Comparison of ENCODE assay signal across 8 cellular contexts in the genomic region with DNA sequence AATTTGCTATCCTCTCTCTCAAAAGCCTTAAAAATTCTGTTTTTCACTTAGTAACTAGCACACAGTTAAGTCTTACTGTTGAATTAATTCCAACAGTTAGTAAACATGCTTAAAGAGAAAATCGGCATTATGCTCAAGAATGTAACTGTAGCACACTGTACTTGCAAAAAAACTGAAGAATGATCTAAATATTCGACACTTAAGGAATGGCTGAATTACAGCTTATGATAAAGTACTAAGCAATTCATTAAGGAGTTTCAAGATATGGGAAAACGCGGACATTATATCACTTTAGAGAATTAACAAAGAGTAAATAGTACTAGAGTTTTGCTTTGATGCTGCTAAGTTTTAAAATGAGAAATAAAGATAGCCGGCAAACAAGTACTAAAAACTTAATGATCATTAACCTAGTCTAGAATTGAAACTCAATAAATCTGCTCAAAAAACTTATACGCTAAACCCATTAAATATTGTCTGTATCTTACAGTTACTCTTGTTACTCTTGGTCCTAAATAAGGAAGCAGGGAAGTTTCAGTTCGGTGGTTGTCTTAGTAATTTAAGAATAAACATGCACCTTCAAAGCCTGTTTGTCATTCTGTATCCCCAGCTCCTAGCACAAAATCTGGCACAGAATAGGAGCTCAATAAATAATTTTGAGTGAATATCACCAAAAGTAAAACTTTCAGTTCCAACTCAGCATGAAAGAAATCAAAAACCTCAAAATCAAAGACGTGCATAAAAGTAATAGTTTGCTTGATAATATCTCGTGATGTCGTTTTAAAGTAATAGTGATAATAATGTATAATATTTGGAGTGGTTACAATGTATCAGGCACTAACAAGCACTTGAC. TPM values are rescaled to one million over a fixed set of nuclear protein-coding genes. Genes with fewer than 3 reads are reported as not detected.
DNase-seq lines count a peak whose midpoint lies in the region; ATAC-seq and TF ChIP-seq lines count a peak whose summit lies in the region.

No MANE protein-coding gene starts in this region.

- H3K9ac ChIP-seq in SU-DHL-6 (ENCODE audit: low read length) (peak overlapping the region; percentile 75), fibroblast of lung (ENCODE audit: insufficient read depth, low read length) (peak overlapping the region; percentile 80), rectal smooth muscle tissue (ENCODE audit: low read length) (no peak overlapping the region)

- H3K4me1 Mint-ChIP-seq in activated T-cell treated with anti-CD3 and anti-CD28 coated beads, Interleukin-2, amount 50 U/mL, for 72 hours (ENCODE audit: low read depth) = peaks cover 45% of the 10 kb centered on the region

- no peak for TF ChIP-seq CTCF in SU-DHL-6 (IDR thresholded peaks at IDR 0.05; ENCODE audit: insufficient read depth, low read length, poor library complexity, severe bottlenecking)
- no peak for TF ChIP-seq CTCF in fibroblast of lung (conservative IDR thresholded peaks at IDR 0.05 in 1 of 2, IDR thresholded peaks at IDR 0.05 in 1 of 2; ENCODE audit: low read depth in 1 of 2, low read length in 2 of 2)

- H3K27me3 ChIP-seq in SU-DHL-6 (ENCODE audit: low read length) (no peaks in the 10 kb centered on the region), fibroblast of lung (ENCODE audit: control insufficient read depth, insufficient read depth, low read length) (no peaks in the 10 kb centered on the region), rectal smooth muscle tissue (ENCODE audit: control insufficient read depth, insufficient read depth, low read length) (no peaks in the 10 kb centered on the region)

- H3K79me2 ChIP-seq in SU-DHL-6 (ENCODE audit: insufficient read depth, low read length) (no peaks in the 10 kb centered on the region), fibroblast of lung (ENCODE audit: control insufficient read depth, insufficient read depth, low read length) (peaks cover 14% of the 10 kb centered on the region)

- no peak for ATAC-seq in activated T-cell treated with anti-CD3 and anti-CD28 coated beads, Interleukin-2, amount 50 U/mL, for 72 hours (replicated peaks in 1 of 2)

- H3K27ac ChIP-seq in SU-DHL-6 (ENCODE audit: low read depth, low read length) (no peak overlapping the region), fibroblast of lung (ENCODE audit: insufficient read depth, low read length) (peak overlapping the region; percentile 83), rectal smooth muscle tissue (ENCODE audit: low read depth, low read length) (peak overlapping the region; percentile 38)

- H4K20me1 ChIP-seq in SU-DHL-6 (ENCODE audit: low read depth, low read length) = no peaks in the 10 kb centered on the region
- H4K20me1 ChIP-seq in fibroblast of lung (ENCODE audit: control insufficient read depth, extremely low read depth, insufficient read depth, low read length) = no peaks in the 10 kb centered on the region

- no peak for DNase-seq in activated T-cell treated with anti-CD3 and anti-CD28 coated beads, Interleukin-2, amount 50 U/mL, for 72 hours
- DNase-seq in activated T-cell treated with anti-CD3 and anti-CD28 coated beads, Interleukin-2, amount 50 U/mL, for 1 hour = no peak
- DNase-seq in fibroblast of lung (ENCODE audit: low read depth in 2 of 2) = no peak
- no peak for DNase-seq in NCI-H2171 treated with DMSO at 0.1 percent for 48 hours (lab: John Stamatoyannopoulos, UW)
- no peak for DNase-seq in mucosa of gallbladder (ENCODE audit: low spot score)
- no peak for DNase-seq in NCI-H748 treated with DMSO at 0.1 percent for 48 hours (lab: John Stamatoyannopoulos, UW)

- H2AFZ ChIP-seq in SU-DHL-6 (ENCODE audit: low read depth, low read length, severe bottlenecking) (peak overlapping the region; percentile 99), fibroblast of lung (ENCODE audit: low read length) (no peak overlapping the region)

- H3K9me2 ChIP-seq in SU-DHL-6 (replicated peaks; ENCODE audit: insufficient read depth, low read length) = no peaks in the 10 kb centered on the region

- H3K4me1 ChIP-seq in fibroblast of lung (ENCODE audit: control insufficient read depth, extremely low read depth, insufficient read depth, low read length) = no peaks in the 10 kb centered on the region
- no peaks in the 10 kb centered on the region for H3K4me1 ChIP-seq in rectal smooth muscle tissue (ENCODE audit: control insufficient read depth, insufficient read depth, low read length)

- H3K4me2 ChIP-seq in SU-DHL-6 (ENCODE audit: low read depth, low read length, poor library complexity, severe bottlenecking) (peak overlapping the region; percentile 90), fibroblast of lung (ENCODE audit: extremely low read depth, insufficient read depth, low read length) (peak overlapping the region; percentile 78)

- peak overlapping the region; percentile 91 to 97 for H3K4me3 Mint-ChIP-seq in activated T-cell treated with anti-CD3 and anti-CD28 coated beads, Interleukin-2, amount 50 U/mL, for 72 hours

- H3K36me3 ChIP-seq in SU-DHL-6 (ENCODE audit: low read length) = no peaks in the 10 kb centered on the region
- H3K36me3 ChIP-seq in fibroblast of lung (ENCODE audit: control insufficient read depth, insufficient read depth, low read length) = no peaks in the 10 kb centered on the region
- no peaks in the 10 kb centered on the region for H3K36me3 ChIP-seq in rectal smooth muscle tissue (ENCODE audit: control insufficient read depth, insufficient read depth, low read length)

- H3K4me3 ChIP-seq in SU-DHL-6 (ENCODE audit: insufficient read depth, low read length, poor library complexity, severe bottlenecking) (peak overlapping the region; percentile 79), fibroblast of lung (replicated peaks in 1 of 4; ENCODE audit: control extremely low read depth in 1 of 4, insufficient read depth in 1 of 4, low read depth in 3 of 4, low read length in 4 of 4) (peak overlapping the region; percentile 12 to 76 (median 55)), rectal smooth muscle tissue (ENCODE audit: low read length) (peak overlapping the region; percentile 96)

- no peaks in the 10 kb centered on the region for H3F3A ChIP-seq in SU-DHL-6 (ENCODE audit: insufficient read depth)

- no peaks in the 10 kb centered on the region for H3K9me3 ChIP-seq in SU-DHL-6 (ENCODE audit: insufficient read depth, low read length)
- no peaks in the 10 kb centered on the region for H3K9me3 ChIP-seq in fibroblast of lung (ENCODE audit: control insufficient read depth, insufficient read depth, low read depth, low read length)

- peak overlapping the region; percentile 96 for H3K27ac Mint-ChIP-seq in activated T-cell treated with anti-CD3 and anti-CD28 coated beads, Interleukin-2, amount 50 U/mL, for 72 hours

- peaks cover 0 to 3% of the 10 kb centered on the region in 2 donors for H3K9me3 Mint-ChIP-seq in activated T-cell treated with anti-CD3 and anti-CD28 coated beads, Interleukin-2, amount 50 U/mL, for 72 hours

- H3K36me3 Mint-ChIP-seq in activated T-cell treated with anti-CD3 and anti-CD28 coated beads, Interleukin-2, amount 50 U/mL, for 72 hours (ENCODE audit: insufficient read depth in 2 of 2) = no peaks in the 10 kb centered on the region

- H3K27me3 Mint-ChIP-seq in activated T-cell treated with anti-CD3 and anti-CD28 coated beads, Interleukin-2, amount 50 U/mL, for 72 hours (ENCODE audit: low read depth) = no peaks in the 10 kb centered on the region

RNA-seq across cellular contexts. Expression of a gene that starts 1.2 kb away (rescaled TPM):
- 1 to 10 TPM; 5.5 to 8.7 TPM for total RNA-seq in activated T-cell treated with anti-CD3 and anti-CD28 coated beads, Interleukin-2, amount 50 U/mL, for 72 hours
- total RNA-seq in fibroblast of lung (4.4 and 5.8 TPM in 2 replicates), mucosa of gallbladder (6.0 TPM)
- 6.0 and 7.0 TPM in 2 replicates for polyA plus RNA-seq in fibroblast of lung
- 4.3 and 4.5 TPM in 2 replicates for polyA plus RNA-seq in fibroblast of lung (2012)
- 0.79 and 2.6 TPM in 2 replicates for polyA minus RNA-seq in fibroblast of lung (ENCODE audit: low replicate concordance)

RNA-seq across cellular contexts. Expression of a gene that starts 27.8 kb away (rescaled TPM):
- 100 to 1,000 TPM; 211 to 545 TPM for total RNA-seq in activated T-cell treated with anti-CD3 and anti-CD28 coated beads, Interleukin-2, amount 50 U/mL, for 72 hours
- total RNA-seq in fibroblast of lung (4,550 and 7,192 TPM in 2 replicates), mucosa of gallbladder (477 TPM)
- 4,882 and 6,609 TPM in 2 replicates for polyA plus RNA-seq in fibroblast of lung
- 5,279 and 8,158 TPM in 2 replicates for polyA plus RNA-seq in fibroblast of lung (2012)
- polyA minus RNA-seq in fibroblast of lung (ENCODE audit: low replicate concordance) = 3,855 and 6,261 TPM in 2 replicates
